Comparison of ENCODE assay signal across 1 cellular context in the genomic region with DNA sequence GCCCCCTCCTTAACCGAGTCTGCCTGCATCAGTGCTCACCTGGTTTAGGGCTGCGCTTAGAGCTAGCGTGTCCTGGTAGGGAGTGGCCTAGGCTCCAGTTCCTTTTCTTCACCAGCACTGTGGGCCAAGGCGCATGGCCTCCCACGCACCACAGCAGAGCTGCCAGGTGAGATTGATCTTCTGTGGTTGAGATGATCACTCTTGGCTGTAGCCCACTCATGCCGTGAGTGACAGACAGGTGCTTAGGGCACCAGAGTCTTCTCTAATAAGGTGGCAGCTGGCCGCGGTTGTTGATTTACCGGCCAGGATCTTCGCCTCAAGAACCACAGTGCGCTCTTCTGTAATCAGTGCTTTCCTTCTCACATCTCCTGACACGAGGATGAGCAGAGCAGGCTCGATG.
TF ChIP-seq lines count a peak whose summit lies in the region.

No MANE protein-coding gene starts in this region.

TF ChIP-seq in GM23338, 12 proteins besides CTCF, POLR2A, EP300 and RAD21 (continued from another document):
- TF ChIP-seq, protein P1, sequence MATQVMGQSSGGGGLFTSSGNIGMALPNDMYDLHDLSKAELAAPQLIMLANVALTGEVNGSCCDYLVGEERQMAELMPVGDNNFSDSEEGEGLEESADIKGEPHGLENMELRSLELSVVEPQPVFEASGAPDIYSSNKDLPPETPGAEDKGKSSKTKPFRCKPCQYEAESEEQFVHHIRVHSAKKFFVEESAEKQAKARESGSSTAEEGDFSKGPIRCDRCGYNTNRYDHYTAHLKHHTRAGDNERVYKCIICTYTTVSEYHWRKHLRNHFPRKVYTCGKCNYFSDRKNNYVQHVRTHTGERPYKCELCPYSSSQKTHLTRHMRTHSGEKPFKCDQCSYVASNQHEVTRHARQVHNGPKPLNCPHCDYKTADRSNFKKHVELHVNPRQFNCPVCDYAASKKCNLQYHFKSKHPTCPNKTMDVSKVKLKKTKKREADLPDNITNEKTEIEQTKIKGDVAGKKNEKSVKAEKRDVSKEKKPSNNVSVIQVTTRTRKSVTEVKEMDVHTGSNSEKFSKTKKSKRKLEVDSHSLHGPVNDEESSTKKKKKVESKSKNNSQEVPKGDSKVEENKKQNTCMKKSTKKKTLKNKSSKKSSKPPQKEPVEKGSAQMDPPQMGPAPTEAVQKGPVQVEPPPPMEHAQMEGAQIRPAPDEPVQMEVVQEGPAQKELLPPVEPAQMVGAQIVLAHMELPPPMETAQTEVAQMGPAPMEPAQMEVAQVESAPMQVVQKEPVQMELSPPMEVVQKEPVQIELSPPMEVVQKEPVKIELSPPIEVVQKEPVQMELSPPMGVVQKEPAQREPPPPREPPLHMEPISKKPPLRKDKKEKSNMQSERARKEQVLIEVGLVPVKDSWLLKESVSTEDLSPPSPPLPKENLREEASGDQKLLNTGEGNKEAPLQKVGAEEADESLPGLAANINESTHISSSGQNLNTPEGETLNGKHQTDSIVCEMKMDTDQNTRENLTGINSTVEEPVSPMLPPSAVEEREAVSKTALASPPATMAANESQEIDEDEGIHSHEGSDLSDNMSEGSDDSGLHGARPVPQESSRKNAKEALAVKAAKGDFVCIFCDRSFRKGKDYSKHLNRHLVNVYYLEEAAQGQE (IDR thresholded peaks at IDR 0.05; ENCODE audit: unreplicated experiment): no peak
- no peak for TF ChIP-seq ZNF331 (CRISPR knock-in tag; IDR thresholded peaks at IDR 0.05; ENCODE audit: low read depth)
